ENCODE assay signal across 24 cellular contexts in the genomic region with DNA sequence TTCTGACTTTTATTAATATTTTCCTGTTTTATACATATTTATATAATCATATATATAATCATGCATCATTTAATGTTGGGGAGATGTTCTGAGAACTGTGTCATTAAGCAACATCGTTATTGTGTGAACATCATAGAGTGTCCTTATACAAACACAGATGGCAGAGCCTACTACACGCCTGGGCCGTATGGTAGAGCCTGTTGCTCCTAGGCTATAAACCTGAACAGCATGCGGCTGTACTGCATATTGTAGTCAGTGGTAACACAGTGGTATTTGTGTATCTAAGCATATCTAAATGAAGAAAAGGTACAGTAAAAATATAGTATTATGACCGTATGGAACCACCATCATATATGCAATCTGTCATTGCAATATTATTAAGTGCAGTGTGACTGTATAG.
"Had no signal": no experiment of that assay in that cellular context is flagged by ENCODE, and none has a peak within 500 bp of the region (broad histone marks: within the 10 kb centered on the region; RNA-seq: fewer than 3 reads in every experiment).

No MANE protein-coding gene starts in this region.

- H3K36me3 ChIP-seq: brain microvascular endothelial cell had no signal

- ATAC-seq: activated CD4-positive, alpha-beta T cell treated with anti-CD3 and anti-CD28 coated beads for 36 hours; activated CD8-positive, alpha-beta memory T cell treated with anti-CD3 and anti-CD28 coated beads, Interleukin-2, amount 10 ng/mL, durations not matched to agents 7 days and 5 days; activated CD8-positive, alpha-beta T cell treated with anti-CD3 and anti-CD28 coated beads, Interleukin-2, amount 10 ng/mL, durations not matched to agents 7 days and 5 days; activated T-cell treated with anti-CD3 and anti-CD28 coated beads, Interleukin-2, amount 50 U/mL, for 72 hours; esophagus mucosa had no signal

- DNase-seq: activated CD4-positive, alpha-beta memory T cell treated with anti-CD3 and anti-CD28 coated beads for 36 hours; activated CD4-positive, alpha-beta T cell treated with anti-CD3 and anti-CD28 coated beads for 36 hours; activated CD4-positive, alpha-beta T cell treated with anti-CD3 and anti-CD28 coated beads, Interleukin-2, amount 10 ng/mL, durations not matched to agents 24 days and 14 days; activated CD4-positive, CD25-positive, alpha-beta regulatory T cell; activated CD4-positive, CD25-positive, alpha-beta regulatory T cell treated with anti-CD3 and anti-CD28 coated beads, Interleukin-2, amount 50 U/mL, for 72 hours; activated CD8-positive, alpha-beta memory T cell treated with anti-CD3 and anti-CD28 coated beads, Interleukin-2, amount 10 ng/mL, durations not matched to agents 7 days and 5 days; activated CD8-positive, alpha-beta memory T cell treated with anti-CD3 and anti-CD28 coated beads, Interleukin-2, amount 50 U/mL, for 4 hours; activated CD8-positive, alpha-beta T cell treated with anti-CD3 and anti-CD28 coated beads, Interleukin-2, amount 10 ng/mL, durations not matched to agents 7 days and 5 days; activated gamma-delta T cell; activated naive CD4-positive, alpha-beta T cell treated with anti-CD3 and anti-CD28 coated beads, Interleukin-2, amount 50 U/mL, for 16 hours; activated naive CD4-positive, alpha-beta T cell treated with Interleukin-2 at 50 U/mL for 16 hours; activated T-cell treated with anti-CD3 and anti-CD28 coated beads, Interleukin-2, amount 50 U/mL, for 1 hour; activated T-cell treated with anti-CD3 and anti-CD28 coated beads, Interleukin-2, amount 50 U/mL, for 72 hours; amniotic stem cell; anterior cingulate cortex; brain microvascular endothelial cell; dorsolateral prefrontal cortex; effector memory CD4-positive, alpha-beta T cell; endodermal cell; foreskin fibroblast; head of caudate nucleus; T-helper 2 cell had no signal

- H3K4me3 ChIP-seq: coronary artery, dorsolateral prefrontal cortex had no signal
